In genomic region chr2:197246405-197246804, GRCh38 we compare ENCODE assay signal across 22 cellular contexts.
DNase-seq lines count a peak whose midpoint lies in the region; ATAC-seq and TF ChIP-seq lines count a peak whose summit lies in the region.
"Had no signal": no experiment of that assay in that cellular context is flagged by ENCODE, and none has a peak within 500 bp of the region (broad histone marks: within the 10 kb centered on the region; RNA-seq: fewer than 3 reads in every experiment).

No MANE protein-coding gene starts in this region.

- intact Hi-C loops in CD4-positive, alpha-beta memory T cell (cut with micrococcal nuclease) = no loop called here
- intact Hi-C loops in activated T-helper 2 cell treated with anti-CD3 and anti-CD28 coated beads, Interferon-gamma antibody, Interleukin-2, Interleukin-4, amounts not matched to agents 10 μg/mL and 5 μg/mL and 100 μg/mL, durations not matched to agents 14 hours and 24 hours and 36 hours (cut with micrococcal nuclease) = no loop called here
- intact Hi-C loops in heart left ventricle (cut with DNase I) = no loop called here

- peak overlapping the region; percentile 48 for H3K27ac ChIP-seq in CD4-positive, CD25-positive, alpha-beta regulatory T cell (ENCODE audit: insufficient read depth, low read length, poor library complexity, severe bottlenecking)
- no peak overlapping the region for H3K27ac ChIP-seq in CD4-positive, alpha-beta memory T cell (ENCODE audit: low read depth, low read length)
- no peak overlapping the region for H3K27ac ChIP-seq in heart left ventricle
- H3K27ac ChIP-seq: coronary artery, sigmoid colon had no signal

- no peaks in the 10 kb centered on the region for H3K27me3 ChIP-seq in CD4-positive, CD25-positive, alpha-beta regulatory T cell (ENCODE audit: control insufficient read depth, insufficient read depth, low read length)
- no peaks in the 10 kb centered on the region for H3K27me3 ChIP-seq in CD4-positive, alpha-beta memory T cell (ENCODE audit: insufficient read depth, low read length)
- no peaks in the 10 kb centered on the region for H3K27me3 ChIP-seq in heart left ventricle
- H3K27me3 ChIP-seq: MG63, sigmoid colon had no signal

- H3K9me3 Mint-ChIP-seq in CD4-positive, CD25-positive, alpha-beta regulatory T cell = no peaks in the 10 kb centered on the region
- no peaks in the 10 kb centered on the region for H3K9me3 Mint-ChIP-seq in CD4-positive, alpha-beta memory T cell
- no peaks in the 10 kb centered on the region for H3K9me3 Mint-ChIP-seq in activated T-helper 2 cell treated with anti-CD3 and anti-CD28 coated beads, Interferon-gamma antibody, Interleukin-2, Interleukin-4, amounts not matched to agents 10 μg/mL and 5 μg/mL and 100 μg/mL, durations not matched to agents 14 hours and 24 hours and 36 hours
- H3K9me3 Mint-ChIP-seq in memory B cell = no peaks in the 10 kb centered on the region

- H3K4me1 ChIP-seq in CD4-positive, CD25-positive, alpha-beta regulatory T cell (ENCODE audit: control insufficient read depth, insufficient read depth, low read length, poor library complexity, severe bottlenecking) = peaks cover 86% of the 10 kb centered on the region
- peaks cover 97% of the 10 kb centered on the region for H3K4me1 ChIP-seq in CD4-positive, alpha-beta memory T cell (ENCODE audit: insufficient read depth, low read length)
- peaks cover 0 to 80% (median 0%) of the 10 kb centered on the region in 12 donors for H3K4me1 ChIP-seq in heart left ventricle

- no peak for ATAC-seq in CD4-positive, CD25-positive, alpha-beta regulatory T cell (ENCODE audit: low read depth in 2 of 2)
- no peak for ATAC-seq in memory B cell (ENCODE audit: low read depth)
- no peak for ATAC-seq in heart left ventricle
- ATAC-seq in HG03457 (IDR thresholded peaks at IDR 0.05; ENCODE audit: unreplicated experiment) = no peak
- ATAC-seq: K562 had no signal

- peaks cover 35% of the 10 kb centered on the region for H3K36me3 Mint-ChIP-seq in CD4-positive, CD25-positive, alpha-beta regulatory T cell
- peaks cover 19 to 52% of the 10 kb centered on the region in 2 donors for H3K36me3 Mint-ChIP-seq in CD4-positive, alpha-beta memory T cell
- peaks cover 51% of the 10 kb centered on the region for H3K36me3 Mint-ChIP-seq in activated T-helper 2 cell treated with anti-CD3 and anti-CD28 coated beads, Interferon-gamma antibody, Interleukin-2, Interleukin-4, amounts not matched to agents 10 μg/mL and 5 μg/mL and 100 μg/mL, durations not matched to agents 14 hours and 24 hours and 36 hours (ENCODE audit: low read depth)
- peaks cover 18% of the 10 kb centered on the region for H3K36me3 Mint-ChIP-seq in memory B cell
- H3K36me3 Mint-ChIP-seq: type B pancreatic cell had no signal

- H3K27ac Mint-ChIP-seq in CD4-positive, CD25-positive, alpha-beta regulatory T cell = peak overlapping the region; percentile 72 to 85 (median 78)
- peak overlapping the region in 6 of 7 donors; percentile 8 to 93 (median 74) for H3K27ac Mint-ChIP-seq in CD4-positive, alpha-beta memory T cell
- peak overlapping the region; percentile 44 for H3K27ac Mint-ChIP-seq in activated T-helper 2 cell treated with anti-CD3 and anti-CD28 coated beads, Interferon-gamma antibody, Interleukin-2, Interleukin-4, amounts not matched to agents 10 μg/mL and 5 μg/mL and 100 μg/mL, durations not matched to agents 14 hours and 24 hours and 36 hours
- H3K27ac Mint-ChIP-seq in memory B cell = peak overlapping the region; percentile 65
- H3K27ac Mint-ChIP-seq: progenitor cell of endocrine pancreas, type B pancreatic cell had no signal

- POLR2A ChIA-PET in CD4-positive, alpha-beta memory T cell (lab: Charles Lee; ENCODE audit: partially characterized antibody) = interaction anchor here (1.0 to 55.3 kb wide), 5 partner anchors 9 to 188 kb away, joined by 3 to 1394 read pairs (median 10); partner anchors contain the start of genes ANKRD44 and SF3B1

- TF ChIP-seq POLR2A in heart left ventricle (IDR thresholded peaks at IDR 0.05) = no peak

- H3K4me3 Mint-ChIP-seq in CD4-positive, CD25-positive, alpha-beta regulatory T cell = peak overlapping the region in 2 of 4 donors; percentile 0 to 82
- peak overlapping the region in 4 of 8 donors; percentile 44 to 78 (median 51) for H3K4me3 Mint-ChIP-seq in CD4-positive, alpha-beta memory T cell
- H3K4me3 Mint-ChIP-seq in activated T-helper 2 cell treated with anti-CD3 and anti-CD28 coated beads, Interferon-gamma antibody, Interleukin-2, Interleukin-4, amounts not matched to agents 10 μg/mL and 5 μg/mL and 100 μg/mL, durations not matched to agents 14 hours and 24 hours and 36 hours (ENCODE audit: low read depth) = no peak overlapping the region
- H3K4me3 Mint-ChIP-seq in memory B cell = no peak overlapping the region
- H3K4me3 Mint-ChIP-seq: type B pancreatic cell had no signal

- TF ChIP-seq CTCF in heart left ventricle (IDR thresholded peaks at IDR 0.05) = no peak

- no peak overlapping the region for H3K4me3 ChIP-seq in CD4-positive, CD25-positive, alpha-beta regulatory T cell (ENCODE audit: low read depth, low read length)
- H3K4me3 ChIP-seq in CD4-positive, alpha-beta memory T cell (ENCODE audit: low read length in 2 of 2) = no peak overlapping the region
- no peak overlapping the region for H3K4me3 ChIP-seq in heart left ventricle
- H3K4me3 ChIP-seq: coronary artery, K562, MG63, mucosa of descending colon, sigmoid colon had no signal

- CTCF ChIA-PET in CD4-positive, alpha-beta memory T cell (lab: Charles Lee; ENCODE audit: partially characterized antibody) = no interaction called here

- no peaks in the 10 kb centered on the region for H3K9me3 ChIP-seq in CD4-positive, CD25-positive, alpha-beta regulatory T cell (ENCODE audit: control insufficient read depth in 2 of 2, low read length in 2 of 2)
- H3K9me3 ChIP-seq in CD4-positive, alpha-beta memory T cell (ENCODE audit: control insufficient read depth in 1 of 2, low read length in 2 of 2) = no peaks in the 10 kb centered on the region
- no peaks in the 10 kb centered on the region for H3K9me3 ChIP-seq in heart left ventricle
- H3K9me3 ChIP-seq: MG63, mucosa of descending colon, sigmoid colon, SK-N-SH had no signal

- H3K36me3 ChIP-seq in CD4-positive, CD25-positive, alpha-beta regulatory T cell (ENCODE audit: control insufficient read depth, insufficient read depth, low read length) = peaks cover 10% of the 10 kb centered on the region
- no peaks in the 10 kb centered on the region for H3K36me3 ChIP-seq in CD4-positive, alpha-beta memory T cell (ENCODE audit: insufficient read depth, low read length)
- H3K36me3 ChIP-seq in heart left ventricle = no peaks in the 10 kb centered on the region
- H3K36me3 ChIP-seq: MG63, sigmoid colon had no signal

- 96 to 98% (median 97%) methylated on average over 4 of the region's 4 CpGs for WGBS in heart left ventricle, 4 donors

- no peak for DNase-seq in CD4-positive, CD25-positive, alpha-beta regulatory T cell
- DNase-seq in CD4-positive, alpha-beta memory T cell = no peak
- DNase-seq in activated T-helper 2 cell treated with anti-CD3 and anti-CD28 coated beads, Interferon-gamma antibody, Interleukin-2, Interleukin-4, amounts not matched to agents 10 μg/mL and 5 μg/mL and 100 μg/mL, durations not matched to agents 14 hours and 24 hours and 36 hours (ENCODE audit: low spot score) = no peak
- DNase-seq in memory B cell (ENCODE audit: low spot score in 2 of 2) = no peak
- no peak for DNase-seq in heart left ventricle
- DNase-seq in NCI-H1105 (lab: John Stamatoyannopoulos, UW) = no peak
- DNase-seq: activated CD8-positive, alpha-beta memory T cell treated with anti-CD3 and anti-CD28 coated beads for 24 hours; amniotic stem cell; GF-D8; MG63; mucosa of descending colon; NCI-H1417; NCI-H2081 treated with DMSO at 0.1 percent for 48 hours; OCI-M1; sigmoid colon; T1000 had no signal

- H3K27me3 Mint-ChIP-seq in CD4-positive, CD25-positive, alpha-beta regulatory T cell = no peaks in the 10 kb centered on the region
- no peaks in the 10 kb centered on the region for H3K27me3 Mint-ChIP-seq in CD4-positive, alpha-beta memory T cell
- H3K27me3 Mint-ChIP-seq in activated T-helper 2 cell treated with anti-CD3 and anti-CD28 coated beads, Interferon-gamma antibody, Interleukin-2, Interleukin-4, amounts not matched to agents 10 μg/mL and 5 μg/mL and 100 μg/mL, durations not matched to agents 14 hours and 24 hours and 36 hours (ENCODE audit: low read depth) = no peaks in the 10 kb centered on the region
- H3K27me3 Mint-ChIP-seq in memory B cell = no peaks in the 10 kb centered on the region
- H3K27me3 Mint-ChIP-seq: progenitor cell of endocrine pancreas, type B pancreatic cell had no signal

- H3K4me1 Mint-ChIP-seq in CD4-positive, CD25-positive, alpha-beta regulatory T cell = peaks cover 38 to 86% (median 68%) of the 10 kb centered on the region in 4 donors
- peaks cover 60 to 91% (median 73%) of the 10 kb centered on the region in 4 donors for H3K4me1 Mint-ChIP-seq in CD4-positive, alpha-beta memory T cell
- H3K4me1 Mint-ChIP-seq in activated T-helper 2 cell treated with anti-CD3 and anti-CD28 coated beads, Interferon-gamma antibody, Interleukin-2, Interleukin-4, amounts not matched to agents 10 μg/mL and 5 μg/mL and 100 μg/mL, durations not matched to agents 14 hours and 24 hours and 36 hours (ENCODE audit: low read depth) = peaks cover 71% of the 10 kb centered on the region
- peaks cover 54% of the 10 kb centered on the region for H3K4me1 Mint-ChIP-seq in memory B cell
